Comparison of ENCODE assay signal across 18 cellular contexts in genomic region chr14:78970677-78971076, GRCh38.
A peak's percentile ranks its signal among the peaks of the same experiment; 100 is the strongest.
DNase-seq lines count a peak whose midpoint lies in the region; ATAC-seq and TF ChIP-seq lines count a peak whose summit lies in the region.
"Had no signal": no experiment of that assay in that cellular context is flagged by ENCODE, and none has a peak within 500 bp of the region (broad histone marks: within the 10 kb centered on the region; RNA-seq: fewer than 3 reads in every experiment).

No MANE protein-coding gene starts in this region.

- H3K4me2 ChIP-seq in PC-3 (ENCODE audit: low read length), result no peak overlapping the region

- CTCF ChIA-PET in PC-3 (lab: Charles Lee), result no interaction called here
- CTCF ChIA-PET in activated CD4-positive, alpha-beta T cell treated with anti-CD3 and anti-CD28 coated beads, Interleukin-2, amount 10 ng/mL, durations not matched to agents 7 days and 5 days (lab: Charles Lee), result no interaction called here

- H2AFZ ChIP-seq in PC-3 (ENCODE audit: low read length), result no peak overlapping the region

- no peaks in the 10 kb centered on the region for H3K9me3 Mint-ChIP-seq in activated CD4-positive, alpha-beta T cell treated with anti-CD3 and anti-CD28 coated beads, Interleukin-2, amount 10 ng/mL, durations not matched to agents 7 days and 5 days
- H3K9me3 Mint-ChIP-seq: stimulated activated naive B cell treated with anti-CD40 and anti-IgM and Interleukin-4, amounts not matched to agents 10 μg/mL and 1 μg/mL and 100 μg/mL, for 72 hours had no signal

- no peak for ATAC-seq in PC-3
- ATAC-seq: left colon; stimulated activated naive B cell treated with anti-CD40 and anti-IgM and Interleukin-4, amounts not matched to agents 10 μg/mL and 1 μg/mL and 100 μg/mL, for 72 hours had no signal

- POLR2A ChIA-PET in PC-3 (lab: Charles Lee; ENCODE audit: unreplicated experiment), result no interaction called here
- POLR2A ChIA-PET in activated CD4-positive, alpha-beta T cell treated with anti-CD3 and anti-CD28 coated beads, Interleukin-2, amount 10 ng/mL, durations not matched to agents 7 days and 5 days (lab: Charles Lee), result no interaction called here

- peaks cover 11% of the 10 kb centered on the region; the same call in 1 of the 2 replicates for H3K4me1 ChIP-seq in PC-3 (ENCODE audit: insufficient read depth, low read length)
- no peaks in the 10 kb centered on the region for H3K4me1 ChIP-seq in testis

- no peak overlapping the region for H3K9ac ChIP-seq in PC-3 (ENCODE audit: low read length)

- no peaks in the 10 kb centered on the region for H3K9me2 ChIP-seq in PC-3 (replicated peaks; ENCODE audit: low read length)

- no peaks in the 10 kb centered on the region for H3F3A ChIP-seq in PC-3 (ENCODE audit: low read length, unreplicated experiment)

- DNase-seq in DMS 273 (lab: John Stamatoyannopoulos, UW; ENCODE audit: unreplicated experiment) (peak; percentile 3), DMS 273 treated with DMSO at 0.1 percent for 48 hours (lab: John Stamatoyannopoulos, UW) (no peak), NCI-H2081 treated with DMSO at 0.1 percent for 48 hours (lab: John Stamatoyannopoulos, UW) (peak; percentile 95), PC-3 (peak; percentile 19), activated gamma-delta T cell treated with Interleukin-2 at 50 U/mL for 16 hours (no peak), inferior parietal cortex (ENCODE audit: extremely low spot score) (no peak), testis (no peak)
- no peak for DNase-seq in activated CD4-positive, alpha-beta T cell treated with anti-CD3 and anti-CD28 coated beads, Interleukin-2, amount 10 ng/mL, durations not matched to agents 7 days and 5 days
- DNase-seq: HCEC 1CT; left colon; midbrain; stimulated activated naive B cell treated with anti-CD40 and anti-IgM and Interleukin-4, amounts not matched to agents 10 μg/mL and 1 μg/mL and 100 μg/mL, for 72 hours; T1000 had no signal

- H3K79me2 ChIP-seq in PC-3 (ENCODE audit: low read length), result no peaks in the 10 kb centered on the region

- no peak overlapping the region for H3K27ac Mint-ChIP-seq in activated CD4-positive, alpha-beta T cell treated with anti-CD3 and anti-CD28 coated beads, Interleukin-2, amount 10 ng/mL, durations not matched to agents 7 days and 5 days
- H3K27ac Mint-ChIP-seq: stimulated activated naive B cell treated with anti-CD40 and anti-IgM and Interleukin-4, amounts not matched to agents 10 μg/mL and 1 μg/mL and 100 μg/mL, for 72 hours had no signal

- H3K9me3 ChIP-seq in PC-3 (ENCODE audit: low read length) (no peaks in the 10 kb centered on the region), testis (no peaks in the 10 kb centered on the region)
- H3K9me3 ChIP-seq: ascending aorta, SJSA1, tibial nerve had no signal

- intact Hi-C loops in PC-3 (cut with micrococcal nuclease), result no loop called here
- intact Hi-C loops in testis (cut with DNase I; ENCODE audit: low total_unique reads), result no loop called here

- 83 to 94% methylated on average over 5 of the region's 5 CpGs for WGBS in testis, 2 donors

- H3K27ac ChIP-seq in PC-3 (ENCODE audit: low read length), result no peak overlapping the region
- H3K27ac ChIP-seq in testis, result no peak overlapping the region
- H3K27ac ChIP-seq: 22Rv1, C4-2B, SJSA1, tibial nerve had no signal

- H3K4me1 Mint-ChIP-seq in activated CD4-positive, alpha-beta T cell treated with anti-CD3 and anti-CD28 coated beads, Interleukin-2, amount 10 ng/mL, durations not matched to agents 7 days and 5 days, result no peaks in the 10 kb centered on the region
- H3K4me1 Mint-ChIP-seq: stimulated activated naive B cell treated with anti-CD40 and anti-IgM and Interleukin-4, amounts not matched to agents 10 μg/mL and 1 μg/mL and 100 μg/mL, for 72 hours had no signal

- TF ChIP-seq POLR2A in testis (IDR thresholded peaks at IDR 0.05), result no peak

- H3K27me3 ChIP-seq in PC-3 (ENCODE audit: low read length) (no peaks in the 10 kb centered on the region), testis (no peaks in the 10 kb centered on the region)
- H3K27me3 ChIP-seq: ascending aorta, SJSA1, tibial nerve had no signal

- H3K36me3 Mint-ChIP-seq in activated CD4-positive, alpha-beta T cell treated with anti-CD3 and anti-CD28 coated beads, Interleukin-2, amount 10 ng/mL, durations not matched to agents 7 days and 5 days (ENCODE audit: low read depth), result no peaks in the 10 kb centered on the region
- H3K36me3 Mint-ChIP-seq: stimulated activated naive B cell treated with anti-CD40 and anti-IgM and Interleukin-4, amounts not matched to agents 10 μg/mL and 1 μg/mL and 100 μg/mL, for 72 hours had no signal

- no TSS peak for BruUV-seq in PC-3 (replicated peaks; lab: Mats Ljungman, UMichigan)

- H3K36me3 ChIP-seq in PC-3 (ENCODE audit: low read depth, low read length) (no peaks in the 10 kb centered on the region), testis (ENCODE audit: low read depth, missing control alignments) (no peaks in the 10 kb centered on the region)
- H3K36me3 ChIP-seq: ascending aorta, SJSA1, tibial nerve had no signal

- H3K4me3 ChIP-seq in PC-3 (ENCODE audit: low read length), result no peak overlapping the region
- no peak overlapping the region for H3K4me3 ChIP-seq in testis
- H3K4me3 ChIP-seq: ascending aorta, SJSA1, tibial nerve had no signal

- TF ChIP-seq CTCF in PC-3 (conservative IDR thresholded peaks at IDR 0.05; ENCODE audit: low read depth, low read length), result no peak
- no peak for TF ChIP-seq CTCF in testis (IDR thresholded peaks at IDR 0.05)

- no peaks in the 10 kb centered on the region for H4K20me1 ChIP-seq in PC-3 (ENCODE audit: low read length)

- H3K4me3 Mint-ChIP-seq in activated CD4-positive, alpha-beta T cell treated with anti-CD3 and anti-CD28 coated beads, Interleukin-2, amount 10 ng/mL, durations not matched to agents 7 days and 5 days, result no peak overlapping the region
- H3K4me3 Mint-ChIP-seq: stimulated activated naive B cell treated with anti-CD40 and anti-IgM and Interleukin-4, amounts not matched to agents 10 μg/mL and 1 μg/mL and 100 μg/mL, for 72 hours had no signal

- no peaks in the 10 kb centered on the region for H3K27me3 Mint-ChIP-seq in activated CD4-positive, alpha-beta T cell treated with anti-CD3 and anti-CD28 coated beads, Interleukin-2, amount 10 ng/mL, durations not matched to agents 7 days and 5 days
- H3K27me3 Mint-ChIP-seq: stimulated activated naive B cell treated with anti-CD40 and anti-IgM and Interleukin-4, amounts not matched to agents 10 μg/mL and 1 μg/mL and 100 μg/mL, for 72 hours had no signal

Comparison
In these comparisons a context has a peak if more than half of its experiments do, and no peak if none do; other contexts are left out.
1. DNase-seq: peak in DMS 273 (single experiment), NCI-H2081 treated with DMSO at 0.1 percent for 48 hours (single experiment) and PC-3 (single experiment); none in DMS 273 treated with DMSO at 0.1 percent for 48 hours (single experiment), activated CD4-positive, alpha-beta T cell treated with anti-CD3 and anti-CD28 coated beads, Interleukin-2, amount 10 ng/mL, durations not matched to agents 7 days and 5 days (single experiment), activated gamma-delta T cell treated with Interleukin-2 at 50 U/mL for 16 hours (single experiment), inferior parietal cortex (single experiment) and testis (single experiment).